Comparison of ENCODE assay signal across 1 cellular context in genomic region chr1:210400043-210400840, GRCh38.
TF ChIP-seq lines count a peak whose summit lies in the region.

No MANE protein-coding gene starts in this region.

TF ChIP-seq in GM23338, 12 proteins besides CTCF, POLR2A, EP300 and RAD21 (continued from another document):
- TF ChIP-seq REST (IDR thresholded peaks at IDR 0.05; ENCODE audit: unreplicated experiment) (no peak), ZNF114 (CRISPR knock-in tag; IDR thresholded peaks at IDR 0.05) (0 out of 2 replicates have a peak, but pooled peaks have one; percentile 26), EZH2phosphoT487 (IDR thresholded peaks at IDR 0.05; ENCODE audit: unreplicated experiment) (no peak)
TF ChIP-seq in GM23338: peak in this region for 2.
